Comparison of ENCODE assay signal across 8 cellular contexts in the genomic region with DNA sequence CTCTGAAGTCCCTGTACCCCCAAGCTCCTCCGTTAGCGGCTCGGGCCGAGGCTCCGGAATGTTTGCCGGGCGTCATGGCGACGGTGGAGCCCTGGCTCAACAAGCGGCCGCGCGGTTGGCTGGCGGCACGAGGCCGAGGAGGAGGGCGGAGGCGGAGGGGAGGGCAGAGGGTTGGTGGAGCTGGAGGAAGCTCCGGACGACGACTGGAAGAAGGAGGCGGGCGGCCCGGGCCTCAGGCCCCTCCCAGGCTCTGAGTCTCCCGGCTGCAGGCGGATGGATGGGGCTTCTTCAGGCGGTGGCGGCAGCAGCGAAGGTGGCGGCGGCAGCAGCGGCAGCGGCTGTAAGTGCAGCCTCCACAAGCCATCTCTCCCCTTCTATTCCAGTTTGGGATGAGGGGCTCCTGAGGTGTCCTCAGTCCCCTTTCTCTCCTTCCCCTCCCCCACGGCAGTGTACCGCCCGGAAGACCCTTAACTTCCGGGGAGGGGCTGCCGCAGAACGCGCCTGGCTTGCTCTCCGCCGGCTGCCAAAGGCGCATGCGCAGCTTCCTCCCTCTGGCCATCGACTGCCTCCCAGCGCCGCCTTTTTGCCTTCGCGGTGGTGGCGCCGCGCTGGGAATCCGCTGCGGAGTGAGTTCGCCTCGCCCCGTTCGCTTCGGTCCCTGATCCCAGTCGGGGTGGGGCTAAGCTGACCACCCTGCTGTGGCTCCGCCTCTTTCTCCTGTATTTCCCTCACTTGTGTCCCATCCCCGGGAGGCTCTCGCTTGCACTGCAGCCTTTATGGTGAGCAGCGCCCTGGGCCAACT. TPM values are rescaled to one million over a fixed set of nuclear protein-coding genes. Genes with fewer than 3 reads are reported as not detected.
A peak's percentile ranks its signal among the peaks of the same experiment; 100 is the strongest.
DNase-seq lines count a peak whose midpoint lies in the region; ATAC-seq and TF ChIP-seq lines count a peak whose summit lies in the region.

A gene with protein sequence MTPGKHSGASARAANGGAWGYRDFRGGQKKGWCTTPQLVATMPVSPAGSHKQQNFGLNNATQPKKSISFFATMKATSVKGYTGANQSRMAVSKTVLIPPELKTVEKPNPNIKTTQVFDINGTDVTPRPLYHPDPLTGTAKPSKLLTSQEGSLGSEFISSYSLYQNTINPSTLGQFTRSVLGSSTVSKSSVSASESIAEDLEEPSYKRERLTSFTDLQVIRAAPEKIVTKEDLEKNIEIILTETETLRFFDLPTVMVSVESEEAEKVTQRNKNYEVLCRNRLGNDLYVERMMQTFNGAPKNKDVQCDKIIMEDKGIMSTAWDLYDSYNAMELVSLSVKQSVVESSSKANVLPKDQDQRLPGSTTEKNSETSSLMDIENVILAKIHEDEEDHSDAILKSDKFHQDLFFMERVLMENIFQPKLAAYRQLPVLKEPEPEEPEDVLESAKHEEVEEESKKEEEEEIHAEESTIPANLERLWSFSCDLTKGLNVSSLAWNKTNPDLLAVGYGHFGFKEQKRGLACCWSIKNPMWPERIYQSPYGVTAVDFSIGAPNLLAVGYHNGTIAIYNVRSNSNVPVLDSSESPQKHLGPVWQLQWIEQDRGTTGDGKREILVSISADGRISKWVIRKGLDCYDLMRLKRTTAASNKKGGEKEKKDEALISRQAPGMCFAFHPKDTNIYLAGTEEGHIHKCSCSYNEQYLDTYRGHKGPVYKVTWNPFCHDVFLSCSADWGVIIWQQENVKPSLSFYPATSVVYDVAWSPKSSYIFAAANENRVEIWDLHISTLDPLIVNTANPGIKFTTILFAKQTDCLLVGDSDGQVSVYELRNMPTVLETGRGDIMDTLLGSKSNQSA (minus strand): TSS at position 101 of the 802 bp plus-strand sequence. CDS start 25 bp downstream, at position 76.
A gene (plus strand): TSS at position 235 of the 802 bp plus-strand sequence. CDS start 39 bp downstream, at position 274.

- 0 out of 2 replicates have a peak, but pooled peaks cover 5% of the 10 kb centered on the region for H3K4me1 ChIP-seq in Caco-2
- H3K4me1 ChIP-seq in effector memory CD4-positive, alpha-beta T cell (ENCODE audit: control insufficient read depth, insufficient read depth, low read length, poor library complexity, severe bottlenecking): peaks cover 10% of the 10 kb centered on the region

- H3K27me3 Mint-ChIP-seq in Caco-2 (ENCODE audit: insufficient read depth, unreplicated experiment): no peaks in the 10 kb centered on the region

- no TSS peak for BruUV-seq in Caco-2 (replicated peaks; lab: Mats Ljungman, UMichigan)

- no peaks in the 10 kb centered on the region for H3K9me3 Mint-ChIP-seq in Caco-2 (ENCODE audit: unreplicated experiment)

- DNase-seq in Caco-2: peak; percentile 94 to 96
- DNase-seq in HT1080 (ENCODE audit: low read depth): peak; percentile 99
- DNase-seq in NOMO-1 (lab: John Stamatoyannopoulos, UW; ENCODE audit: unreplicated experiment in 2 of 2): peak; percentile 93 to 97
- DNase-seq in activated CD8-positive, alpha-beta memory T cell treated with anti-CD3 and anti-CD28 coated beads for 48 hours (ENCODE audit: low read depth in 2 of 3, low spot score in 2 of 3): peak; percentile 86 to 94 (median 88)
- DNase-seq in effector memory CD4-positive, alpha-beta T cell: peak; percentile 95 to 97 (median 96)
- DNase-seq in medulla oblongata (ENCODE audit: extremely low spot score): peak; percentile 98
- DNase-seq in stimulated activated CD4-positive, alpha-beta T cell treated with anti-CD3 and anti-CD28 coated beads, TNF-alpha, amount 100 ng/mL, for 48 hours (ENCODE audit: low read depth in 3 of 3): peak; percentile 96 to 97 (median 97)

- H3K9me3 ChIP-seq in Caco-2: no peaks in the 10 kb centered on the region
- no peaks in the 10 kb centered on the region for H3K9me3 ChIP-seq in effector memory CD4-positive, alpha-beta T cell (ENCODE audit: control insufficient read depth, low read length)

- H3K27me3 ChIP-seq in Caco-2 (replicated peaks; ENCODE audit: control insufficient read depth, insufficient read depth, low read length): no peaks in the 10 kb centered on the region
- no peaks in the 10 kb centered on the region for H3K27me3 ChIP-seq in effector memory CD4-positive, alpha-beta T cell (replicated peaks; ENCODE audit: control insufficient read depth, insufficient read depth, low read length, poor library complexity, severe bottlenecking)

- H3K27ac ChIP-seq in effector memory CD4-positive, alpha-beta T cell (ENCODE audit: insufficient read depth, low read length, poor library complexity, severe bottlenecking): peak within 1 kb of the TSS; percentile 97

- H3K36me3 ChIP-seq in Caco-2 (ENCODE audit: control insufficient read depth, insufficient read depth, low read length): no peaks in the 10 kb centered on the region
- no peaks in the 10 kb centered on the region for H3K36me3 ChIP-seq in effector memory CD4-positive, alpha-beta T cell (ENCODE audit: control insufficient read depth, insufficient read depth, low read length)

- H3K36me3 Mint-ChIP-seq in Caco-2 (ENCODE audit: insufficient read depth, unreplicated experiment): peaks cover 14% of the 10 kb centered on the region

- CTCF ChIA-PET in Caco-2 (lab: Charles Lee): no interaction called here

- no peaks in the 10 kb centered on the region for H3K4me1 Mint-ChIP-seq in Caco-2 (ENCODE audit: low read depth, unreplicated experiment)

- ATAC-seq in GM21367 (IDR thresholded peaks at IDR 0.05; ENCODE audit: unreplicated experiment): peak; percentile 92

- H3K27ac Mint-ChIP-seq in Caco-2 (ENCODE audit: unreplicated experiment): peak within 1 kb of the TSS; percentile 89

- TF ChIP-seq CTCF in Caco-2 (IDR thresholded peaks at IDR 0.05; ENCODE audit: insufficient read depth in 1 of 2, low read depth in 1 of 2, low read length in 1 of 2, severe bottlenecking in 1 of 2, unreplicated experiment in 1 of 2): no peak

- intact Hi-C loops in Caco-2 (cut with micrococcal nuclease; ENCODE audit: unreplicated experiment): no loop called here

- peak within 1 kb of the TSS; percentile 58 for H3K4me3 ChIP-seq in Caco-2 (ENCODE audit: low read depth, low read length)
- peak within 1 kb of the TSS; percentile 87 for H3K4me3 ChIP-seq in effector memory CD4-positive, alpha-beta T cell (ENCODE audit: insufficient read depth, low read depth, low read length, poor library complexity, severe bottlenecking)

- H3K4me3 Mint-ChIP-seq in Caco-2 (ENCODE audit: unreplicated experiment): peak within 1 kb of the TSS; percentile 89

- POLR2A ChIA-PET in Caco-2 (lab: Charles Lee): interaction anchor here (0.5 to 1.5 kb wide), 2 partner anchors 128 to 507 kb away, joined by 3 read pairs; no protein-coding TSS in a partner anchor

RNA-seq across cellular contexts. Expression of the first gene that starts in this region (rescaled TPM):
- total RNA-seq in Caco-2 (2022): 0.84 and 1.4 TPM in 2 replicates
- 0.30 and 0.31 TPM in 2 replicates for total RNA-seq in HT1080 (2014; rRNA removed; shearing (Covaris generic))
- 0.14 and 0.91 TPM in 2 replicates for polyA plus RNA-seq in HT1080 (2015; cell fraction: cytosol; rRNA removed)
- 0.18 and 1.1 TPM in 2 replicates for polyA plus RNA-seq in HT1080 (2015; cell fraction: nucleus; rRNA removed)

RNA-seq across cellular contexts. Expression of the second gene that starts in this region (rescaled TPM):
- total RNA-seq in Caco-2 (2022): 12.3 and 17.2 TPM in 2 replicates
- 12.0 and 17.7 TPM in 2 replicates for total RNA-seq in HT1080 (2014; rRNA removed; shearing (Covaris generic))
- polyA plus RNA-seq in HT1080 (2015; cell fraction: cytosol; rRNA removed): 18.6 and 21.8 TPM in 2 replicates
- polyA plus RNA-seq in HT1080 (2015; cell fraction: nucleus; rRNA removed): 20.8 and 22.6 TPM in 2 replicates

Comparison
In these comparisons a context has a peak if more than half of its experiments do, and no peak if none do; other contexts are left out.
1. Peak in every context shown above with its lines: DNase-seq, ATAC-seq, H3K4me3 ChIP-seq and H3K27ac ChIP-seq.